ENCODE assay signal across 10 cellular contexts in genomic region chr10:121994429-121994881, GRCh38. TPM values are rescaled to one million over a fixed set of nuclear protein-coding genes. Genes with fewer than 3 reads are reported as not detected.
DNase-seq lines count a peak whose midpoint lies in the region; ATAC-seq and TF ChIP-seq lines count a peak whose summit lies in the region.
"Had no signal": no experiment of that assay in that cellular context is flagged by ENCODE, and none has a peak within 500 bp of the region (broad histone marks: within the 10 kb centered on the region; RNA-seq: fewer than 3 reads in every experiment).

No MANE protein-coding gene starts in this region.

- intact Hi-C loops in mammary epithelial cell (cut with micrococcal nuclease) (loop anchor here (2.0 kb wide), 1 partner anchor 56 kb away; no protein-coding TSS in a partner anchor), gastrocnemius medialis (cut with DNase I; ENCODE audit: low total_unique reads) (loop anchor here (2.0 kb wide), 2 partner anchors 50 to 118 kb away; no protein-coding TSS in a partner anchor)

- peak; percentile 94 to 98 for TF ChIP-seq POLR2A in gastrocnemius medialis (IDR thresholded peaks at IDR 0.05)

- H3K9me3 Mint-ChIP-seq in GM23338, result peaks cover 4% of the 10 kb centered on the region

- H3F3A ChIP-seq in GM23338 (replicated peaks; ENCODE audit: low read depth), result no peaks in the 10 kb centered on the region

- 0 out of 3 replicates have a peak overlapping the region, but pooled peaks have one; percentile 31 for H3K4me3 Mint-ChIP-seq in GM23338
- H3K4me3 Mint-ChIP-seq: central memory CD8-positive, alpha-beta T cell had no signal

- peak overlapping the region; percentile 92 for H2AFZ ChIP-seq in GM23338
- H2AFZ ChIP-seq in mammary epithelial cell (ENCODE audit: low read depth, low read length), result peak overlapping the region; percentile 76

- peaks cover 24% of the 10 kb centered on the region; the same call in 2 of the 3 replicates for H3K4me1 Mint-ChIP-seq in GM23338
- H3K4me1 Mint-ChIP-seq: central memory CD8-positive, alpha-beta T cell had no signal

- H3K27ac ChIP-seq in GM23338 (ENCODE audit: low read depth), result no peak overlapping the region
- peak overlapping the region; percentile 34 for H3K27ac ChIP-seq in mammary epithelial cell (ENCODE audit: insufficient read depth, low read depth, low read length)
- peak overlapping the region; percentile 94 to 98 (median 96) for H3K27ac ChIP-seq in gastrocnemius medialis

- peak; percentile 51 for DNase-seq in GM23338 (ENCODE audit: low spot score)
- DNase-seq in mammary epithelial cell, result peak; percentile 56
- peak; percentile 73 for DNase-seq in islet precursor cell
- DNase-seq in gastrocnemius medialis, result peak; percentile 89 to 96
- DNase-seq in NCI-H1436 treated with DMSO at 0.1 percent for 48 hours (lab: John Stamatoyannopoulos, UW), result no peak
- no peak for DNase-seq in KG1 (lab: John Stamatoyannopoulos, UW)
- no peak for DNase-seq in stimulated activated CD4-positive, alpha-beta T cell treated with anti-CD3 and anti-CD28 coated beads, Interleukin-4, amount 100 ng/mL, for 24 hours
- DNase-seq: stimulated activated CD4-positive, alpha-beta T cell treated with anti-CD3 and anti-CD28 coated beads, Interleukin-15, amount 100 ng/mL, for 24 hours had no signal

- BruUV-seq in mammary epithelial cell (replicated peaks; lab: Mats Ljungman, UMichigan), result no TSS peak

- H3K4me3 ChIP-seq in GM23338 (no peak overlapping the region), mammary epithelial cell (replicated peaks in 1 of 3; ENCODE audit: insufficient read depth in 1 of 3, low read depth in 2 of 3, low read length in 3 of 3) (no peak overlapping the region), gastrocnemius medialis (peak overlapping the region; percentile 37 to 63 (median 57))

- H3K9me3 ChIP-seq in mammary epithelial cell (replicated peaks; ENCODE audit: insufficient read depth, low read length) (no peaks in the 10 kb centered on the region), gastrocnemius medialis (no peaks in the 10 kb centered on the region)

- H3K79me2 ChIP-seq in GM23338 (replicated peaks; ENCODE audit: insufficient read depth), result no peaks in the 10 kb centered on the region
- no peaks in the 10 kb centered on the region for H3K79me2 ChIP-seq in mammary epithelial cell (ENCODE audit: insufficient read depth, low read length)

- 0 out of 2 replicates have a peak overlapping the region, but pooled peaks have one; percentile 53 for H3K27ac Mint-ChIP-seq in GM23338

- WGBS in mammary epithelial cell (ENCODE audit: low coverage, missing lambda C conversion rate), result 10% methylated on average over 9 of the region's 9 CpGs

- H3K4me1 ChIP-seq in GM23338 (ENCODE audit: insufficient read depth) (peaks cover 11% of the 10 kb centered on the region), mammary epithelial cell (ENCODE audit: insufficient read depth, low read length) (peaks cover 28% of the 10 kb centered on the region), gastrocnemius medialis (peaks cover 34 to 51% of the 10 kb centered on the region in 2 donors)

- no peaks in the 10 kb centered on the region for H3K27me3 ChIP-seq in GM23338 (ENCODE audit: insufficient read depth)
- H3K27me3 ChIP-seq in mammary epithelial cell (ENCODE audit: insufficient read depth, low read length), result no peaks in the 10 kb centered on the region
- H3K27me3 ChIP-seq in gastrocnemius medialis, result no peaks in the 10 kb centered on the region

- H3K36me3 ChIP-seq in GM23338 (ENCODE audit: insufficient read depth) (no peaks in the 10 kb centered on the region), mammary epithelial cell (ENCODE audit: insufficient read depth, low read length) (no peaks in the 10 kb centered on the region), gastrocnemius medialis (no peaks in the 10 kb centered on the region)

- H3K4me2 ChIP-seq in GM23338 (peak overlapping the region; percentile 36), mammary epithelial cell (ENCODE audit: insufficient read depth, low read depth, low read length) (peak overlapping the region; percentile 59)

- peaks cover 3% of the 10 kb centered on the region for H3K27me3 Mint-ChIP-seq in GM23338 (ENCODE audit: insufficient read depth, low read depth, poor library complexity)

- TF ChIP-seq CTCF in GM23338 (conservative IDR thresholded peaks at IDR 0.05; ENCODE audit: low read depth in 2 of 2) (peak in 1 of 2 experiments; percentile 30; a peak in 1 of 4 replicates), mammary epithelial cell (conservative IDR thresholded peaks at IDR 0.05 in 1 of 2, IDR thresholded peaks at IDR 0.05 in 1 of 2; ENCODE audit: extremely low read depth in 1 of 2, insufficient read depth in 1 of 2, low read depth in 1 of 2, low read length in 2 of 2) (no peak), gastrocnemius medialis (IDR thresholded peaks at IDR 0.05 in 4 of 5, conservative IDR thresholded peaks at IDR 0.05 in 1 of 5) (peak in 1 of 5 experiments; percentile 15)

- ATAC-seq in GM23338 (peak; percentile 91), gastrocnemius medialis (peak; percentile 40 to 58), HG03520 (IDR thresholded peaks at IDR 0.05; ENCODE audit: unreplicated experiment) (no peak)

- peaks cover 2% of the 10 kb centered on the region; the same call in 2 of the 3 replicates for H3K36me3 Mint-ChIP-seq in GM23338 (ENCODE audit: low read depth)

- no peaks in the 10 kb centered on the region for H4K20me1 ChIP-seq in GM23338 (replicated peaks; ENCODE audit: insufficient read depth)
- no peaks in the 10 kb centered on the region for H4K20me1 ChIP-seq in mammary epithelial cell (ENCODE audit: insufficient read depth, low read length)

- H3K9me2 ChIP-seq in GM23338 (ENCODE audit: insufficient read depth), result 0 out of 2 replicates have a peak, but pooled peaks cover 3% of the 10 kb centered on the region

- dilution Hi-C loops in mammary epithelial cell (cut with HindIII; ENCODE audit: low sequenced_read_pairs), result no loop called here

- CTCF ChIA-PET in mammary epithelial cell (lab: Charles Lee; ENCODE audit: low non-redundant PET), result no interaction called here

- H3K9ac ChIP-seq in mammary epithelial cell (ENCODE audit: insufficient read depth, low read length), result no peak overlapping the region

- in situ Hi-C loops in mammary epithelial cell (cut with MboI; ENCODE audit: low sequenced_read_pairs in 2 of 2), result no loop called here
- in situ Hi-C loops in gastrocnemius medialis (cut with MboI; ENCODE audit: low sequenced_read_pairs in 4 of 4), result loop anchor here in 1 of 4 donors (10.0 kb wide), 1 partner anchor 50 kb away; no protein-coding TSS in a partner anchor

TF ChIP-seq in GM23338, 12 proteins besides CTCF, POLR2A, EP300 and RAD21 (continues in another document):
- TF ChIP-seq REST (IDR thresholded peaks at IDR 0.05; ENCODE audit: unreplicated experiment) (no peak), ZNF114 (CRISPR knock-in tag; IDR thresholded peaks at IDR 0.05) (no peak), JUNB (IDR thresholded peaks at IDR 0.05; ENCODE audit: unreplicated experiment) (no peak), ZNF331 (CRISPR knock-in tag; IDR thresholded peaks at IDR 0.05; ENCODE audit: low read depth) (no peak), STAT1 (IDR thresholded peaks at IDR 0.05; ENCODE audit: unreplicated experiment) (no peak), EZH2 (IDR thresholded peaks at IDR 0.05; ENCODE audit: low read depth, unreplicated experiment) (no peak), POLR2AphosphoS5 (IDR thresholded peaks at IDR 0.05; ENCODE audit: low read depth) (no peak), ETS1 (IDR thresholded peaks at IDR 0.05) (no peak)

RNA-seq across cellular contexts. Expression of gene TACC2, which starts 5.5 kb away (rescaled TPM):
- 24.2 and 35.9 TPM in 2 replicates for total RNA-seq in GM23338 (2014; rRNA removed; shearing (Covaris generic))
- polyA plus RNA-seq in GM23338 (2016; fragmentation: Nextera tagmentation; extraction: Ambion mirVana) (25.8 and 30.8 TPM in 2 replicates), mammary epithelial cell (17.6 TPM)
- total RNA-seq in mammary epithelial cell (10 to 100 TPM; 12.7 to 41.7 TPM), gastrocnemius medialis (100 to 1,000 TPM; 105 to 334 (median 235) TPM)
- polyA minus RNA-seq in mammary epithelial cell, result 15.5 TPM

RNA-seq across cellular contexts. Expression of gene NSMCE4A, which starts 19.4 kb away (rescaled TPM):
- total RNA-seq in GM23338 (2014; rRNA removed; shearing (Covaris generic)), result 74.6 and 84.8 TPM in 2 replicates
- polyA plus RNA-seq in GM23338 (2016; fragmentation: Nextera tagmentation; extraction: Ambion mirVana) (85.3 and 94.9 TPM in 2 replicates), mammary epithelial cell (22.5 TPM)
- total RNA-seq in mammary epithelial cell (10 to 100 TPM; 14.5 to 28.6 TPM), gastrocnemius medialis (10 to 100 TPM; 20.1 to 37.7 (median 26.9) TPM)
- 28.6 TPM for polyA minus RNA-seq in mammary epithelial cell

Comparison
In these comparisons a context has a peak if more than half of its experiments do, and no peak if none do; other contexts are left out.
1. DNase-seq: peak in GM23338 (single experiment), mammary epithelial cell (single experiment), islet precursor cell (single experiment) and gastrocnemius medialis (2 of 2); none in NCI-H1436 treated with DMSO at 0.1 percent for 48 hours (single experiment), KG1 (single experiment) and stimulated activated CD4-positive, alpha-beta T cell treated with anti-CD3 and anti-CD28 coated beads, Interleukin-4, amount 100 ng/mL, for 24 hours (single experiment).
2. H3K4me3 ChIP-seq: peak in gastrocnemius medialis (4 of 4); none in GM23338 (single experiment) and mammary epithelial cell (0 of 3).